15 cellular contexts compared by ENCODE assay signal in genomic region chr10:99834410-99834809, GRCh38. TPM values are rescaled to one million over a fixed set of nuclear protein-coding genes. Genes with fewer than 3 reads are reported as not detected.
DNase-seq lines count a peak whose midpoint lies in the region; ATAC-seq and TF ChIP-seq lines count a peak whose summit lies in the region.
"Had no signal": no experiment of that assay in that cellular context is flagged by ENCODE, and none has a peak within 500 bp of the region (broad histone marks: within the 10 kb centered on the region; RNA-seq: fewer than 3 reads in every experiment).

No MANE protein-coding gene starts in this region.

- peaks cover 12% of the 10 kb centered on the region for H3K27me3 Mint-ChIP-seq in nephron progenitor cell (ENCODE audit: low read depth, poor library complexity)
- H3K27me3 Mint-ChIP-seq: memory B cell had no signal

- no peaks in the 10 kb centered on the region for H3K4me1 ChIP-seq in aorta (ENCODE audit: control insufficient read depth in 1 of 2, insufficient read depth in 2 of 2, low read length in 2 of 2)
- H3K4me1 ChIP-seq: Caco-2, thyroid gland had no signal

- no peak for ATAC-seq in aorta (ENCODE audit: low FRiP score)
- ATAC-seq in GM19395 (IDR thresholded peaks at IDR 0.05; ENCODE audit: unreplicated experiment), result no peak
- ATAC-seq in HG03521 (IDR thresholded peaks at IDR 0.05; ENCODE audit: unreplicated experiment), result no peak

- H3K27me3 ChIP-seq in aorta (ENCODE audit: control insufficient read depth in 1 of 2, insufficient read depth in 2 of 2, low read length in 1 of 2), result no peaks in the 10 kb centered on the region
- H3K27me3 ChIP-seq: thyroid gland had no signal

- DNase-seq in 8988T (peak; percentile 34), Caki2 (ENCODE audit: low read depth) (peak; percentile 87), RPMI7951 (ENCODE audit: low read depth) (peak; percentile 56), fibroblast of mammary gland (ENCODE audit: low read depth) (peak; percentile 91), aorta (no peak), nephron progenitor cell (no peak)
- DNase-seq: Caco-2, cerebellar nuclear complex, glutamatergic neuron, NCI-H524 treated with DMSO at 0.1 percent for 48 hours, T-helper 1 cell, thyroid gland had no signal

- no peak overlapping the region for H3K4me3 Mint-ChIP-seq in nephron progenitor cell
- H3K4me3 Mint-ChIP-seq: memory B cell had no signal

- TF ChIP-seq CTCF in fibroblast of mammary gland (conservative IDR thresholded peaks at IDR 0.05; ENCODE audit: control insufficient read depth, insufficient read depth, low read depth, low read length) (no peak), nephron progenitor cell (IDR thresholded peaks at IDR 0.05) (no peak)

- no peak overlapping the region for H3K4me3 ChIP-seq in fibroblast of mammary gland (ENCODE audit: control insufficient read depth, low read depth, low read length)
- no peak overlapping the region for H3K4me3 ChIP-seq in aorta (ENCODE audit: low read length in 2 of 2)
- H3K4me3 ChIP-seq: thyroid gland had no signal

- 82 to 85% methylated on average over 4 of the region's 4 CpGs for WGBS in aorta, 2 donors

- intact Hi-C loops in aorta (cut with DNase I), result no loop called here

- H3K27ac ChIP-seq in aorta (ENCODE audit: low read depth in 1 of 2, low read length in 2 of 2), result no peak overlapping the region
- H3K27ac ChIP-seq: thyroid gland had no signal

- H3K9me3 ChIP-seq in aorta (ENCODE audit: control insufficient read depth, low read length), result no peaks in the 10 kb centered on the region
- H3K9me3 ChIP-seq: Caco-2, thyroid gland had no signal

- H3K27ac Mint-ChIP-seq in nephron progenitor cell, result no peak overlapping the region
- H3K27ac Mint-ChIP-seq: memory B cell had no signal

- peaks cover 14% of the 10 kb centered on the region for H3K36me3 Mint-ChIP-seq in nephron progenitor cell (ENCODE audit: low read depth)

- peaks cover 19% of the 10 kb centered on the region for H3K9me3 Mint-ChIP-seq in nephron progenitor cell
- H3K9me3 Mint-ChIP-seq: memory B cell had no signal

- H3K36me3 ChIP-seq in aorta (ENCODE audit: control insufficient read depth in 1 of 2, insufficient read depth in 2 of 2, low read length in 1 of 2), result no peaks in the 10 kb centered on the region
- H3K36me3 ChIP-seq: thyroid gland had no signal

- in situ Hi-C loops in Caki2 (cut with HindIII; ENCODE audit: low pct_unique_long_range_greater_than_20kb, low sequenced_read_pairs), result no loop called here

- H3K4me1 Mint-ChIP-seq in nephron progenitor cell, result no peaks in the 10 kb centered on the region
- H3K4me1 Mint-ChIP-seq: memory B cell had no signal

RNA-seq across cellular contexts. Expression of gene ABCC2, which starts 52.0 kb away (rescaled TPM):
- 64.4 and 68.4 TPM in 2 replicates for total RNA-seq in Caki2 (2014; rRNA removed; shearing (Covaris generic); ENCODE audit: low replicate concordance)
- 13.2 and 14.8 TPM in 2 replicates for total RNA-seq in RPMI7951 (2014; rRNA removed; shearing (Covaris generic))
- total RNA-seq in aorta, result 1 to 10 TPM; 2.8 to 4.5 TPM
- polyA plus RNA-seq in aorta, result 1 to 10 TPM in 1 of 2 donors, under 1 TPM in 1; 0.33 to 2.5 TPM

Comparison
In these comparisons a context has a peak if more than half of its experiments do, and no peak if none do; other contexts are left out.
1. DNase-seq: peak in 8988T (single experiment), Caki2 (single experiment), RPMI7951 (single experiment) and fibroblast of mammary gland (single experiment); none in aorta (0 of 2) and nephron progenitor cell (single experiment).